Comparison of ENCODE assay signal across 10 cellular contexts in the genomic region with DNA sequence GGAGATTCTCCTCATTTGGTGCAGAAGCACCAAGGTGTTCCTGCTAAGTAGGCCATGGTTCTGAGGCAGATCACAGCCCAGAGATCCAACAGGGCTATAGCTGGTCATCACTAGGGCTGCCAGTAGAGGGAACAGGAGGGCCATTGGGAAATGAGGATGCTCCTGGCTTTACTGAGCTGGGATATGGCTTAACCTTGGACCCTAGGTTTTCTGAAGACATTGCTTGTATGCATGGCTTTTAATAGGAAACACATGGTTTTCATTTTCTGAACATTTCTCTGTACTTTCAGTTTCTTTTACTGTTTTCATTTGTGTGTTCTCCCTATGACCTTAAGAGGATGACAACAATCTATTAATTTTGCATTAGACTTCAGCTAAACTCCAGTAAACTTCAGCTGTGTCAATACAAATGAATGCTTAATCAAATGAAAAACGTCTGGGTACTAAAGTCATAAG. TPM values are rescaled to one million over a fixed set of nuclear protein-coding genes. Genes with fewer than 3 reads are reported as not detected.
A peak's percentile ranks its signal among the peaks of the same experiment; 100 is the strongest.
DNase-seq lines count a peak whose midpoint lies in the region; ATAC-seq, FAIRE-seq and TF ChIP-seq lines count a peak whose summit lies in the region.
"Had no signal": no experiment of that assay in that cellular context is flagged by ENCODE, and none has a peak within 500 bp of the region (broad histone marks: within the 10 kb centered on the region; RNA-seq: fewer than 3 reads in every experiment).

A gene (minus strand): TSS at position 406 of the 456 bp plus-strand sequence. CDS start 262 bp downstream, at position 144.

- no peak within 1 kb of the TSS for H3K18ac ChIP-seq in H9 (ENCODE audit: insufficient read length, low read depth, low read length)

- intact Hi-C loops in left ventricle myocardium inferior (cut with micrococcal nuclease): no loop called here

- H3K27ac ChIP-seq in H9 (ENCODE audit: insufficient read length, low read depth, low read length) (no peak within 1 kb of the TSS), keratinocyte (ENCODE audit: control insufficient read depth, insufficient read depth, low read length) (no peak within 1 kb of the TSS), left ventricle myocardium inferior (replicated peaks) (no peak within 1 kb of the TSS)
- H3K27ac ChIP-seq: esophagus muscularis mucosa had no signal

- no peak within 1 kb of the TSS for H3K4me3 ChIP-seq in NB4 (ENCODE audit: low read depth, low read length)
- H3K4me3 ChIP-seq in keratinocyte (ENCODE audit: control insufficient read depth in 2 of 3, extremely low read depth in 1 of 3, insufficient read depth in 2 of 3, low read depth in 1 of 3, low read length in 3 of 3): no peak within 1 kb of the TSS
- no peak within 1 kb of the TSS for H3K4me3 ChIP-seq in left ventricle myocardium inferior
- H3K4me3 ChIP-seq: esophagus muscularis mucosa had no signal

- no peaks in the 10 kb centered on the region for H3K36me3 Mint-ChIP-seq in H9 (ENCODE audit: insufficient read depth in 1 of 3, low read depth in 3 of 3)

- H3T11ph ChIP-seq in H9 (ENCODE audit: low read length): no peak within 1 kb of the TSS

- H3K4me1 Mint-ChIP-seq in H9: peaks cover 0 to 3% of the 10 kb centered on the region in 2 experiments; a peak in 1 of 4 replicates

- H4K5ac ChIP-seq in H9 (ENCODE audit: insufficient read length, low read depth, low read length): no peak within 1 kb of the TSS

- no peak within 1 kb of the TSS for H2BK120ac ChIP-seq in H9 (ENCODE audit: low read depth, low read length, poor library complexity, severe bottlenecking)

- H3K27me3 ChIP-seq in H9 (ENCODE audit: insufficient read depth, low read length) (no peaks in the 10 kb centered on the region), keratinocyte (ENCODE audit: control insufficient read depth, extremely low read depth, insufficient read depth, low read length) (peaks cover 4% of the 10 kb centered on the region), left ventricle myocardium inferior (ENCODE audit: low read depth) (no peaks in the 10 kb centered on the region)
- H3K27me3 ChIP-seq: esophagus muscularis mucosa had no signal

- TF ChIP-seq POLR2A in NB4 (IDR thresholded peaks at IDR 0.05; ENCODE audit: extremely low read depth, insufficient read length): no peak

- no peaks in the 10 kb centered on the region for H3K9me1 ChIP-seq in keratinocyte (ENCODE audit: control insufficient read depth, extremely low read depth, insufficient read depth, low read length)

- no CpG with 5 or more reads among the region's 1 CpG for WGBS in H9 (ENCODE audit: extremely low coverage, insufficient read length, low lambda C conversion rate)

- H3K79me2 ChIP-seq in H9 (ENCODE audit: insufficient read depth, low read length): no peaks in the 10 kb centered on the region
- H3K79me2 ChIP-seq in keratinocyte (ENCODE audit: control insufficient read depth, insufficient read depth, low read length): no peaks in the 10 kb centered on the region

- no peak within 1 kb of the TSS for H3K4ac ChIP-seq in H9 (ENCODE audit: low read depth, low read length)

- no peak within 1 kb of the TSS for H3K14ac ChIP-seq in H9 (ENCODE audit: insufficient read depth, low read length)

- H4K20me1 ChIP-seq in H9 (ENCODE audit: control insufficient read depth, insufficient read depth, insufficient read length) (no peaks in the 10 kb centered on the region), keratinocyte (ENCODE audit: control insufficient read depth, extremely low read depth, insufficient read depth, low read length) (no peaks in the 10 kb centered on the region)

- H3K27me3 Mint-ChIP-seq in H9 (ENCODE audit: low read depth): no peaks in the 10 kb centered on the region; the same call in 1 of the 2 replicates

- no peak within 1 kb of the TSS for H3K9ac ChIP-seq in H9 (ENCODE audit: extremely low read depth, insufficient read length, low read length)
- H3K9ac ChIP-seq in keratinocyte (ENCODE audit: control insufficient read depth, extremely low read depth, insufficient read depth, low read length): no peak within 1 kb of the TSS

- H4K8ac ChIP-seq in H9 (replicated peaks; ENCODE audit: insufficient read length, low read depth, low read length): no peak within 1 kb of the TSS

- no peak within 1 kb of the TSS for H3K56ac ChIP-seq in H9 (ENCODE audit: insufficient read length, low read depth, low read length)

- no peak within 1 kb of the TSS for H2BK20ac ChIP-seq in H9 (ENCODE audit: low read depth, low read length, poor library complexity, severe bottlenecking)

- H3K9me3 Mint-ChIP-seq in H9: no peaks in the 10 kb centered on the region

- H3K36me3 ChIP-seq in keratinocyte (ENCODE audit: control insufficient read depth in 2 of 2, extremely low read depth in 1 of 2, insufficient read depth in 2 of 2, low read length in 2 of 2) (no peaks in the 10 kb centered on the region), left ventricle myocardium inferior (no peaks in the 10 kb centered on the region)
- H3K36me3 ChIP-seq: esophagus muscularis mucosa had no signal

- ATAC-seq in GM18867 (IDR thresholded peaks at IDR 0.05; ENCODE audit: unreplicated experiment): peak; percentile 67

- no peak for DNase-seq in H9
- DNase-seq in NB4 (ENCODE audit: low read depth): no peak
- DNase-seq in keratinocyte (ENCODE audit: low read depth, low spot score): no peak
- DNase-seq in NCI-H1417 (lab: John Stamatoyannopoulos, UW): no peak
- DNase-seq in left ventricle myocardium inferior: no peak
- no peak for DNase-seq in T-helper 9 cell
- no peak for DNase-seq in GM13977 (ENCODE audit: low spot score)
- DNase-seq: RPMI8226 had no signal

- H3K23me2 ChIP-seq in H9 (ENCODE audit: insufficient read length, low read depth, low read length, poor library complexity, severe bottlenecking): no peaks in the 10 kb centered on the region

- no peak within 1 kb of the TSS for H3K23ac ChIP-seq in H9 (ENCODE audit: insufficient read length, low read depth, low read length)

- in situ Hi-C loops in GM13977 (cut with MboI; ENCODE audit: low pct_unique_long_range_greater_than_20kb, low sequenced_read_pairs, unreplicated experiment): no loop called here

- no peak within 1 kb of the TSS for H4K91ac ChIP-seq in H9 (ENCODE audit: insufficient read length, low read depth, low read length)

- H3K4me1 ChIP-seq in H9 (ENCODE audit: insufficient read depth, low read length): no peaks in the 10 kb centered on the region
- H3K4me1 ChIP-seq in keratinocyte (ENCODE audit: control insufficient read depth, extremely low read depth, insufficient read depth, low read length): no peaks in the 10 kb centered on the region
- H3K4me1 ChIP-seq in left ventricle myocardium inferior: no peaks in the 10 kb centered on the region
- H3K4me1 ChIP-seq: esophagus muscularis mucosa had no signal

- no peak within 1 kb of the TSS for H2BK15ac ChIP-seq in H9 (ENCODE audit: low read depth, low read length)

- no peak within 1 kb of the TSS; a peak in 2 of 7 replicates for H3K27ac Mint-ChIP-seq in H9

- H2AK5ac ChIP-seq in H9 (ENCODE audit: insufficient read length, low read length): no peak within 1 kb of the TSS

- H3K9me3 ChIP-seq in H9 (ENCODE audit: control insufficient read depth, low read depth, low read length) (no peaks in the 10 kb centered on the region), keratinocyte (ENCODE audit: control insufficient read depth, low read depth, low read length) (no peaks in the 10 kb centered on the region), left ventricle myocardium inferior (replicated peaks) (no peaks in the 10 kb centered on the region)
- H3K9me3 ChIP-seq: esophagus muscularis mucosa had no signal

- dilution Hi-C loops in keratinocyte (cut with MboI; ENCODE audit: extremely low pct_ligation_motif_present, low sequenced_read_pairs): no loop called here

- TF ChIP-seq CTCF in H9 (conservative IDR thresholded peaks at IDR 0.05): peak; percentile 55
- TF ChIP-seq CTCF in NB4 (IDR thresholded peaks at IDR 0.05; ENCODE audit: low read depth, low read length): peak; percentile 31
- TF ChIP-seq CTCF in keratinocyte (optimal IDR thresholded peaks at IDR 0.05 in 1 of 3, IDR thresholded peaks at IDR 0.05 in 1 of 3, conservative IDR thresholded peaks at IDR 0.05 in 1 of 3; ENCODE audit: extremely low read depth in 1 of 3, insufficient read depth in 2 of 3, low read length in 3 of 3): peak in 2 of 3 experiments; percentile 42 to 46
- no peak for TF ChIP-seq CTCF in left ventricle myocardium inferior (IDR thresholded peaks at IDR 0.05; ENCODE audit: borderline replicate concordance)
- TF ChIP-seq CTCF in GM13977 (IDR thresholded peaks at IDR 0.05; ENCODE audit: extremely low read depth, insufficient read depth, missing control alignments): no peak

- no peaks in the 10 kb centered on the region for H3K79me1 ChIP-seq in H9 (ENCODE audit: insufficient read depth, low read depth, low read length, poor library complexity, severe bottlenecking)

- no peak for FAIRE-seq in keratinocyte (lab: Jason Lieb, UNC)

- H2BK12ac ChIP-seq in H9 (ENCODE audit: insufficient read length, low read depth, low read length): no peak within 1 kb of the TSS

- H2BK5ac ChIP-seq in H9 (ENCODE audit: insufficient read length, low read length): no peak within 1 kb of the TSS

- H2AFZ ChIP-seq in H9 (ENCODE audit: low read length) (no peak within 1 kb of the TSS), keratinocyte (ENCODE audit: control insufficient read depth, low read length) (no peak within 1 kb of the TSS)

- no peak within 1 kb of the TSS for H3K4me3 Mint-ChIP-seq in H9

- no peak within 1 kb of the TSS for H3K4me2 ChIP-seq in H9 (ENCODE audit: insufficient read depth, insufficient read length, low read length)
- no peak within 1 kb of the TSS for H3K4me2 ChIP-seq in keratinocyte (ENCODE audit: control insufficient read depth, extremely low read depth, insufficient read depth, low read depth, low read length)

RNA-seq across cellular contexts. Expression of the gene that starts here (rescaled TPM):
- total RNA-seq in H9 (2021): not detected in 2 replicates
- polyA plus RNA-seq in keratinocyte: not detected in 3 replicates
- not detected for polyA plus RNA-seq in keratinocyte (2011; ENCODE audit: low read depth)
- polyA plus RNA-seq in keratinocyte (2011; cell fraction: cytosol; rRNA removed): not detected in 2 replicates
- polyA plus RNA-seq in keratinocyte (2011; cell fraction: nucleus; rRNA removed): not detected in 2 replicates
- not detected in 2 replicates for polyA plus RNA-seq in keratinocyte (2012; ENCODE audit: low replicate concordance)
- polyA minus RNA-seq in keratinocyte: not detected in 3 replicates
- polyA minus RNA-seq in keratinocyte (2011; cell fraction: cytosol; rRNA and poly(A)+ RNA removed): not detected
- not detected in 2 replicates for polyA minus RNA-seq in keratinocyte (2011; cell fraction: nucleus; rRNA and poly(A)+ RNA removed)
- total RNA-seq in left ventricle myocardium inferior: not detected
- total RNA-seq: esophagus muscularis mucosa had no signal

Comparison
In these comparisons a context has a peak if more than half of its experiments do, and no peak if none do; other contexts are left out.
1. CTCF ChIP-seq: peak in H9 (single experiment), NB4 (single experiment) and keratinocyte (2 of 3); none in left ventricle myocardium inferior (single experiment) and GM13977 (single experiment).